Comparison of ENCODE assay signal across 17 cellular contexts in the genomic region with DNA sequence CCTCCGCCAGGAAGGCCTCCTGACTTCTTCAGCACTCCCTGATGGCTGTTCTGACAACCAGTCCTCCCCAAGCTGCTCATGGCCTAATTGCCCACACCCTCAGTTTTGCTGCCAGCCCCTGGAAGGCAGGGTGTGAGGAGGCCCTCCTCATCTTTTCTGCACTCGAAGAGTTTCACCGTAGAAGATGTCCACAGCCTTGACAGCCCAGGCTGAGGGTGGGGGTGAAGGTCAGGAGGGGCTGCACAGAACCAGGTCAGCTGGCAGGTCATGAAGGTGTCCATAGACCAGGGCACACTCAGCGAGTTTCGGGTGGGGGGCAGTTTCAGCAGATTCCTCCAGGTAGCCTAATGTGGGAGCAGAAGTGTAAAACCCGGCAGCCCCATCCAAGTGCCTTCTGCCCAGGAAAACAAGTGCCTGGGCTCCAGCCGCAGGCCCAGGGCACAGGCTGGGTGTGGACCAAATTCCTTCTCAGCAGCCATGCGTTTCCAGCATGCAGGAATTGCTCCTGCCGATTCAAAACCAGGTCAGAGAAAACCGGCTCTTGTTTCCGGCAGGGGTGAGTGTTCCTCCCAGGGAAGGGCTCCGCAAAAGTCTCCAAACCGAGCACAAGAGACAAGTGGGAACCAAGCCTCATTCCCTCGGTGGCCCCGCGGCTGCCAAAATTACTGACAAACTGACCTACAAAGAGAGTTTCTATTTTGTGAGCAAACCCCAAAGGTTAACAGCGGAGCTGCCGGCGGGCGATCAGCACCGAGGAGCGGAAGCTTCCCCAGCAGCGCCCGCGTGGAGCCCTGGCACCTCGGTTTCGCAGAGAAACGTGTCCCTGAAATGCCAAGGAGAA.
DNase-seq lines count a peak whose midpoint lies in the region; ATAC-seq, FAIRE-seq and TF ChIP-seq lines count a peak whose summit lies in the region.
"Had no signal": no experiment of that assay in that cellular context is flagged by ENCODE, and none has a peak within 500 bp of the region (broad histone marks: within the 10 kb centered on the region; RNA-seq: fewer than 3 reads in every experiment).

No MANE protein-coding gene starts in this region.

- no peak for ATAC-seq in left lobe of liver
- ATAC-seq in GM18867 (IDR thresholded peaks at IDR 0.05; ENCODE audit: unreplicated experiment): no peak
- ATAC-seq: stimulated activated naive CD8-positive, alpha-beta T cell treated with anti-CD3 and anti-CD28 coated beads, Interleukin-15, amount 100 ng/mL, for 72 hours had no signal

- peaks cover 48% of the 10 kb centered on the region for H3K27me3 ChIP-seq in skeletal muscle satellite cell (ENCODE audit: control insufficient read depth, insufficient read depth, low read length)
- H3K27me3 ChIP-seq: breast epithelium had no signal

- H3K4me2 ChIP-seq in skeletal muscle satellite cell (ENCODE audit: low read length): peak overlapping the region; percentile 9

- H3K4me3 ChIP-seq in skeletal muscle satellite cell (ENCODE audit: low read length): no peak overlapping the region
- H3K4me3 ChIP-seq: breast epithelium had no signal

- no peaks in the 10 kb centered on the region for H3K9me3 ChIP-seq in skeletal muscle satellite cell (replicated peaks; ENCODE audit: low read length)
- H3K9me3 ChIP-seq: breast epithelium had no signal

- H3K36me3 ChIP-seq in skeletal muscle satellite cell (ENCODE audit: insufficient read depth, low read length): no peaks in the 10 kb centered on the region
- H3K36me3 ChIP-seq: breast epithelium had no signal

- DNase-seq in G401 (ENCODE audit: low spot score) (peak; percentile 77), cerebellar cortex (ENCODE audit: low spot score) (peak; percentile 69), left lobe of liver (ENCODE audit: low spot score) (peak; percentile 31), GM12891 (ENCODE audit: insufficient read length, low spot score) (no peak), RPMI8226 (no peak)
- DNase-seq: activated CD4-positive, alpha-beta T cell treated with anti-CD3 and anti-CD28 coated beads for 1 hour; effector memory CD4-positive, alpha-beta T cell; NCI-H146; NCI-H446; SIG-M5; stimulated activated naive CD8-positive, alpha-beta T cell treated with anti-CD3 and anti-CD28 coated beads, Interleukin-15, amount 100 ng/mL, for 72 hours had no signal

- in situ Hi-C loops in G401 (cut with HindIII; ENCODE audit: low sequenced_read_pairs): no loop called here

- no peak for TF ChIP-seq POLR2A in GM12891 (IDR thresholded peaks at IDR 0.05; ENCODE audit: low read depth, low read length)

- H3K9ac ChIP-seq in skeletal muscle satellite cell (ENCODE audit: low read depth, low read length): no peak overlapping the region

- no peaks in the 10 kb centered on the region for H3K4me1 ChIP-seq in skeletal muscle satellite cell (ENCODE audit: control insufficient read depth, insufficient read depth, low read length)
- H3K4me1 ChIP-seq: breast epithelium had no signal

- FAIRE-seq in GM12891 (lab: Jason Lieb, UNC): no peak
- FAIRE-seq: D721Med, GM18507, GM19239 had no signal

TF ChIP-seq in GM12891, 5 proteins besides CTCF, POLR2A, EP300 and RAD21:
- TF ChIP-seq POU2F2 (IDR thresholded peaks at IDR 0.05; ENCODE audit: low read depth, low read length) (no peak), POLR2AphosphoS5 (IDR thresholded peaks at IDR 0.05; ENCODE audit: low read depth, low read length) (no peak), PAX5 (IDR thresholded peaks at IDR 0.05; ENCODE audit: insufficient read depth, low read length, severe bottlenecking) (no peak), SPI1 (IDR thresholded peaks at IDR 0.05; ENCODE audit: low read depth, low read length) (no peak), TAF1 (IDR thresholded peaks at IDR 0.05; ENCODE audit: low read depth, low read length) (no peak)
TF ChIP-seq in GM12891: peak in this region for 0.

Comparison
In these comparisons a context has a peak if more than half of its experiments do, and no peak if none do; other contexts are left out.
1. DNase-seq: peak in G401 (single experiment), cerebellar cortex (single experiment) and left lobe of liver (single experiment); none in GM12891 (single experiment) and RPMI8226 (single experiment).